9 cellular contexts compared by ENCODE assay signal in the genomic region with DNA sequence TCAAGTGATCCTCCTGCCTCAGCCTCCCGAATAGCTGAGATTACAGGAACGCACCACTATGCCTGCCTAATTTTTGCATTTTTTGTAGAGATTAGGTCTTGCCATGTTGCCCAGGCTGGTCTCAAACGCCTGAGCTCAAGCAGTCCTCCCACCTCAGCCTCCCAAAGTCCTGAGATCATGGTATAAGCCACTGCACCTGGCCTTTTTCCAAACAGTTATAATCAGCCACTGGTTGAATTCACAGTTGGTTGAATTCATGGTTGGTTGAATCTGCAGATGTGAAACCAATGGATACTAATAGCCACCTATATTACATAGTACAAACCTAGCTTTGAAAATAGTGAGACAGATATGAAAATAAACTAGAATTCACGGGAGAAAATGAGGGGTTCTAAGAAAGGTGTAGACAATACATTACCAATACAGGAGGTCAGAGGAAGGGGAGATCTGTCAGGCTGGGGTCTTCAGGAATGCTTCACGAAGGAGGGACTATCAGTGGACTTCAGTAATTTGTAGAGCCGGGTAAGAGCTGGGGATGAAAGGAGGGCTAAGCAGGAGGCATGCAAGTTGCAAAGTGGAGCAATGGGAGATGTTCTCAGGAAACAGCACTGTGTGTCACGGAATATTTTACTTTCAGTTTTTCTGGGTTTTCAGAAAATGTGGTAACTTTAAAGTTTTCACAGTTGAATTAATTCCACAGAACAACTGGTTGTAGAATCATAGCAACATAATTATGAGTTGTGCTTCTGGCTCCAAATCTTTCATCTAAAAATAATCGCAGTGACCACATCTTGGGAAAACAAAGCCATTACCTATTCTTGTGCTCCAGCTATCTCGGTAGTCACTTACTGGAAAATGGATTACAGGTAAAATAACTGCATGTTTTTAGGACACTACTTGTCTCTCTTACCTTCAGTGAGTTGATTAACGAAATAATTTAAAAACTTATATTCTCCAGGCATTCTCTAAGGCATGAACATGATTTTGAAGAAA. TPM values are rescaled to one million over a fixed set of nuclear protein-coding genes. Genes with fewer than 3 reads are reported as not detected.
DNase-seq lines count a peak whose midpoint lies in the region; ATAC-seq and TF ChIP-seq lines count a peak whose summit lies in the region.
"Had no signal": no experiment of that assay in that cellular context is flagged by ENCODE, and none has a peak within 500 bp of the region (broad histone marks: within the 10 kb centered on the region; RNA-seq: fewer than 3 reads in every experiment).

No MANE protein-coding gene starts in this region.

- H3K27me3 ChIP-seq in CD4-positive, CD25-positive, alpha-beta regulatory T cell (ENCODE audit: control insufficient read depth, insufficient read depth, low read length), result no peaks in the 10 kb centered on the region
- H3K27me3 ChIP-seq in lower lobe of right lung (ENCODE audit: low read depth), result no peaks in the 10 kb centered on the region

- CTCF ChIA-PET in T-cell (lab: Charles Lee), result interaction anchor here (0.6 to 1.4 kb wide), 5 partner anchors 25 to 62 kb away, joined by 3 to 6 read pairs (median 4); no protein-coding TSS in a partner anchor

- H3K4me1 ChIP-seq in CD4-positive, CD25-positive, alpha-beta regulatory T cell (ENCODE audit: control insufficient read depth, insufficient read depth, low read length, poor library complexity, severe bottlenecking), result peaks cover 38% of the 10 kb centered on the region
- H3K4me1 ChIP-seq in lower lobe of right lung, result peaks cover 13% of the 10 kb centered on the region

- no peak for TF ChIP-seq CTCF in lower lobe of right lung (IDR thresholded peaks at IDR 0.05)

- H3K4me3 ChIP-seq in CD4-positive, CD25-positive, alpha-beta regulatory T cell (ENCODE audit: low read depth, low read length), result peak overlapping the region; percentile 80
- peak overlapping the region; percentile 27 for H3K4me3 ChIP-seq in lower lobe of right lung

- H3K9me3 ChIP-seq in CD4-positive, CD25-positive, alpha-beta regulatory T cell (ENCODE audit: control insufficient read depth in 2 of 2, low read length in 2 of 2), result no peaks in the 10 kb centered on the region
- no peaks in the 10 kb centered on the region for H3K9me3 ChIP-seq in lower lobe of right lung

- H3K36me3 ChIP-seq in CD4-positive, CD25-positive, alpha-beta regulatory T cell (ENCODE audit: control insufficient read depth, insufficient read depth, low read length), result peaks cover 17% of the 10 kb centered on the region
- no peaks in the 10 kb centered on the region for H3K36me3 ChIP-seq in lower lobe of right lung

- H3K27ac Mint-ChIP-seq in CD4-positive, CD25-positive, alpha-beta regulatory T cell, result peak overlapping the region; percentile 86 to 96 (median 88)
- H3K27ac Mint-ChIP-seq in T-cell, result peak overlapping the region; percentile 98 to 100

- H3K9me3 Mint-ChIP-seq in CD4-positive, CD25-positive, alpha-beta regulatory T cell, result no peaks in the 10 kb centered on the region
- H3K9me3 Mint-ChIP-seq in T-cell, result no peaks in the 10 kb centered on the region

- H3K4me3 Mint-ChIP-seq in CD4-positive, CD25-positive, alpha-beta regulatory T cell, result peak overlapping the region; percentile 60 to 89 (median 88)
- peak overlapping the region; percentile 71 to 90 (median 85) for H3K4me3 Mint-ChIP-seq in T-cell

- H3K27ac ChIP-seq in CD4-positive, CD25-positive, alpha-beta regulatory T cell (ENCODE audit: insufficient read depth, low read length, poor library complexity, severe bottlenecking), result peak overlapping the region; percentile 56
- no peak overlapping the region for H3K27ac ChIP-seq in lower lobe of right lung

- POLR2A ChIA-PET in T-cell (lab: Charles Lee), result interaction anchor here (0.6 kb wide), 2 partner anchors 12 to 670 kb away, joined by 4 read pairs; no protein-coding TSS in a partner anchor

- peaks cover 17% of the 10 kb centered on the region for H3K36me3 Mint-ChIP-seq in CD4-positive, CD25-positive, alpha-beta regulatory T cell
- peaks cover 11% of the 10 kb centered on the region for H3K36me3 Mint-ChIP-seq in T-cell

- peak in 1 of 3 donors; percentile 28 for DNase-seq in CD4-positive, CD25-positive, alpha-beta regulatory T cell
- DNase-seq in T-cell (no peak), lower lobe of right lung (no peak), OCI-M2 (lab: John Stamatoyannopoulos, UW; ENCODE audit: unreplicated experiment) (no peak), NCI-H187 (lab: John Stamatoyannopoulos, UW) (no peak), NCI-H1436 (lab: John Stamatoyannopoulos, UW) (no peak)
- no peak for DNase-seq in stimulated activated naive CD4-positive, alpha-beta T cell treated with Interleukin-2 at 50 U/mL for 16 hours (lab: John Stamatoyannopoulos, UW)
- DNase-seq: occipital lobe had no signal

- no peaks in the 10 kb centered on the region for H3K27me3 Mint-ChIP-seq in CD4-positive, CD25-positive, alpha-beta regulatory T cell
- H3K27me3 Mint-ChIP-seq in T-cell, result no peaks in the 10 kb centered on the region

- ATAC-seq in CD4-positive, CD25-positive, alpha-beta regulatory T cell (ENCODE audit: low read depth in 2 of 2), result no peak
- ATAC-seq in GM19351 (IDR thresholded peaks at IDR 0.05; ENCODE audit: unreplicated experiment) (peak; percentile 39), T-cell (replicated peaks in 1 of 4) (peak in 2 of 4 experiments; percentile 11 to 28), lower lobe of right lung (no peak)

- peaks cover 48 to 77% (median 58%) of the 10 kb centered on the region in 4 donors for H3K4me1 Mint-ChIP-seq in CD4-positive, CD25-positive, alpha-beta regulatory T cell
- H3K4me1 Mint-ChIP-seq in T-cell, result peaks cover 74 to 81% (median 78%) of the 10 kb centered on the region in 3 donors

- intact Hi-C loops in lower lobe of right lung (cut with DNase I), result no loop called here

RNA-seq across cellular contexts. Expression of a gene that starts 12.9 kb away (rescaled TPM):
- 96.4 TPM for total RNA-seq in CD4-positive, CD25-positive, alpha-beta regulatory T cell
- polyA plus RNA-seq in CD4-positive, CD25-positive, alpha-beta regulatory T cell, result 10 to 100 TPM; 19.3 to 32.0 (median 26.5) TPM
- total RNA-seq in T-cell (100 to 1,000 TPM in 1 of 5 donors, 10 to 100 TPM in 4; 49.7 to 101 (median 53.5) TPM), lower lobe of right lung (11.0 TPM)
